Comparison of ENCODE assay signal across 15 cellular contexts in genomic region chr9:4327504-4328191, GRCh38. TPM values are rescaled to one million over a fixed set of nuclear protein-coding genes. Genes with fewer than 3 reads are reported as not detected.
DNase-seq lines count a peak whose midpoint lies in the region; ATAC-seq, FAIRE-seq and TF ChIP-seq lines count a peak whose summit lies in the region.
"Had no signal": no experiment of that assay in that cellular context is flagged by ENCODE, and none has a peak within 500 bp of the region (broad histone marks: within the 10 kb centered on the region; RNA-seq: fewer than 3 reads in every experiment).

No MANE protein-coding gene starts in this region.

- no peaks in the 10 kb centered on the region for H3K27me3 Mint-ChIP-seq in CD8-positive, alpha-beta T cell (ENCODE audit: low read depth)

- no peaks in the 10 kb centered on the region for H4K20me1 ChIP-seq in endothelial cell of umbilical vein (replicated peaks; ENCODE audit: control insufficient read depth, extremely low read depth, insufficient read depth, low read length)

- dilution Hi-C loops in endothelial cell of umbilical vein (cut with MboI; ENCODE audit: extremely low pct_ligation_motif_present, low sequenced_read_pairs) = no loop called here

- POLR2A ChIA-PET in endothelial cell of umbilical vein (lab: Charles Lee) = no interaction called here
- POLR2A ChIA-PET in CD8-positive, alpha-beta T cell (lab: Charles Lee) = interaction anchor here (0.7 to 0.8 kb wide), 2 partner anchors 8 to 10 kb away, joined by 3 read pairs; no protein-coding TSS in a partner anchor

- DNase-seq in ELR (ENCODE audit: low read depth) (peak; percentile 67), NT2/D1 (ENCODE audit: low read depth, low spot score) (peak; percentile 20), endothelial cell of umbilical vein (ENCODE audit: low read depth, low spot score) (peak; percentile 38), omental fat pad (ENCODE audit: low spot score) (no peak), 8988T (no peak), NCI-H526 treated with DMSO at 0.1 percent for 48 hours (lab: John Stamatoyannopoulos, UW) (no peak)
- DNase-seq in CD8-positive, alpha-beta T cell = no peak
- DNase-seq: Calu3, NCI-H1436 treated with DMSO at 0.1 percent for 48 hours had no signal

- H2AFZ ChIP-seq in endothelial cell of umbilical vein (ENCODE audit: low read depth, low read length) = no peak overlapping the region

- no peaks in the 10 kb centered on the region for H3K4me1 ChIP-seq in NT2/D1 (ENCODE audit: insufficient read depth, insufficient read length)
- H3K4me1 ChIP-seq in endothelial cell of umbilical vein (ENCODE audit: control insufficient read depth, extremely low read depth, insufficient read depth, low read length) = peaks cover 13% of the 10 kb centered on the region
- H3K4me1 ChIP-seq in CD8-positive, alpha-beta T cell (ENCODE audit: insufficient read depth, low read length) = peaks cover 44% of the 10 kb centered on the region

- H3K27ac ChIP-seq in endothelial cell of umbilical vein (ENCODE audit: insufficient read depth, low read depth, low read length) = no peak overlapping the region
- no peak overlapping the region for H3K27ac ChIP-seq in CD8-positive, alpha-beta T cell (ENCODE audit: low read depth, low read length)
- H3K27ac ChIP-seq: coronary artery, tibial nerve had no signal

- intact Hi-C loops in endothelial cell of umbilical vein (cut with micrococcal nuclease) = no loop called here
- intact Hi-C loops in CD8-positive, alpha-beta T cell (cut with DNase I, micrococcal nuclease) = no loop called here

- H3K27me3 ChIP-seq in NT2/D1 (ENCODE audit: insufficient read depth, insufficient read length) (no peaks in the 10 kb centered on the region), endothelial cell of umbilical vein (ENCODE audit: control insufficient read depth in 2 of 2, insufficient read depth in 2 of 2, low read length in 2 of 2) (no peaks in the 10 kb centered on the region)
- H3K27me3 ChIP-seq in CD8-positive, alpha-beta T cell (ENCODE audit: insufficient read depth, low read length) = no peaks in the 10 kb centered on the region
- H3K27me3 ChIP-seq: tibial nerve had no signal

- peak; percentile 16 for ATAC-seq in omental fat pad (ENCODE audit: low FRiP score)
- ATAC-seq in GM18511 (IDR thresholded peaks at IDR 0.05; ENCODE audit: unreplicated experiment) = no peak
- no peak for ATAC-seq in CD8-positive, alpha-beta T cell

- no TSS peak for BruUV-seq in endothelial cell of umbilical vein (replicated peaks; lab: Mats Ljungman, UMichigan)

- TF ChIP-seq CTCF in endothelial cell of umbilical vein (IDR thresholded peaks at IDR 0.05; ENCODE audit: extremely low read depth in 1 of 2, insufficient read depth in 1 of 2, low read depth in 1 of 2, low read length in 2 of 2) (no peak), omental fat pad (IDR thresholded peaks at IDR 0.05) (no peak)
- TF ChIP-seq CTCF in CD8-positive, alpha-beta T cell (IDR thresholded peaks at IDR 0.05) = no peak

- no peaks in the 10 kb centered on the region for H3K79me2 ChIP-seq in endothelial cell of umbilical vein (ENCODE audit: control insufficient read depth, insufficient read depth, low read length)

- H3K9me3 ChIP-seq in NT2/D1 (ENCODE audit: insufficient read depth, low read length) (no peaks in the 10 kb centered on the region), endothelial cell of umbilical vein (replicated peaks; ENCODE audit: control insufficient read depth, insufficient read depth, low read length) (no peaks in the 10 kb centered on the region)
- H3K9me3 ChIP-seq in CD8-positive, alpha-beta T cell (ENCODE audit: low read length) = no peaks in the 10 kb centered on the region
- H3K9me3 ChIP-seq: tibial nerve had no signal

- H3K4me1 Mint-ChIP-seq in CD8-positive, alpha-beta T cell (ENCODE audit: low read depth) = peaks cover 40% of the 10 kb centered on the region

- H3K9me3 Mint-ChIP-seq in CD8-positive, alpha-beta T cell = no peaks in the 10 kb centered on the region
- H3K9me3 Mint-ChIP-seq: activated T-helper 2 cell treated with anti-CD3 and anti-CD28 coated beads, Interferon-gamma antibody, Interleukin-2, Interleukin-4, amounts not matched to agents 10 μg/mL and 5 μg/mL and 100 μg/mL, durations not matched to agents 14 hours and 24 hours and 36 hours had no signal

- H3K9me1 ChIP-seq in endothelial cell of umbilical vein (replicated peaks; ENCODE audit: control insufficient read depth, extremely low read depth, insufficient read depth, low read length) = no peaks in the 10 kb centered on the region

- H3K9ac ChIP-seq in NT2/D1 (ENCODE audit: insufficient read length, low read depth) = no peak overlapping the region
- H3K9ac ChIP-seq in endothelial cell of umbilical vein (replicated peaks; ENCODE audit: extremely low read depth, insufficient read depth, low read length) = no peak overlapping the region

- H3K36me3 ChIP-seq in NT2/D1 (ENCODE audit: insufficient read depth, insufficient read length, low read length) (no peaks in the 10 kb centered on the region), endothelial cell of umbilical vein (ENCODE audit: control insufficient read depth in 2 of 2, extremely low read depth in 1 of 2, insufficient read depth in 2 of 2, low read length in 2 of 2) (no peaks in the 10 kb centered on the region)
- no peaks in the 10 kb centered on the region for H3K36me3 ChIP-seq in CD8-positive, alpha-beta T cell (ENCODE audit: insufficient read depth, low read length)
- H3K36me3 ChIP-seq: tibial nerve had no signal

- no peak overlapping the region for H3K4me3 Mint-ChIP-seq in CD8-positive, alpha-beta T cell

- no peak overlapping the region for H3K27ac Mint-ChIP-seq in CD8-positive, alpha-beta T cell
- H3K27ac Mint-ChIP-seq: activated T-helper 2 cell treated with anti-CD3 and anti-CD28 coated beads, Interferon-gamma antibody, Interleukin-2, Interleukin-4, amounts not matched to agents 10 μg/mL and 5 μg/mL and 100 μg/mL, durations not matched to agents 14 hours and 24 hours and 36 hours had no signal

- no peak overlapping the region for H3K4me3 ChIP-seq in NT2/D1 (ENCODE audit: insufficient read length, low read depth)
- no peak overlapping the region for H3K4me3 ChIP-seq in endothelial cell of umbilical vein (replicated peaks in 1 of 3; ENCODE audit: insufficient read depth in 1 of 3, low read depth in 1 of 3, low read length in 3 of 3)
- H3K4me3 ChIP-seq in CD8-positive, alpha-beta T cell (ENCODE audit: low read depth, low read length) = no peak overlapping the region
- H3K4me3 ChIP-seq: coronary artery, lung, tibial nerve had no signal

- TF ChIP-seq POLR2A in endothelial cell of umbilical vein (IDR thresholded peaks at IDR 0.05; ENCODE audit: low read depth, low read length) = no peak

- FAIRE-seq in endothelial cell of umbilical vein (lab: Jason Lieb, UNC) = no peak
- FAIRE-seq: RCC 7860 had no signal

- CTCF ChIA-PET in endothelial cell of umbilical vein (lab: Charles Lee) = interaction anchor here (1.0 to 2.8 kb wide), 6 partner anchors 10 to 48 kb away, joined by 3 to 28 read pairs (median 5); no protein-coding TSS in a partner anchor
- CTCF ChIA-PET in CD8-positive, alpha-beta T cell (lab: Charles Lee) = interaction anchor here (1.0 to 5.0 kb wide), 7 partner anchors 9 to 413 kb away, joined by 3 to 31 read pairs (median 4); no protein-coding TSS in a partner anchor

- no peak overlapping the region for H3K4me2 ChIP-seq in endothelial cell of umbilical vein (ENCODE audit: insufficient read depth, low read length)

- H3K36me3 Mint-ChIP-seq in CD8-positive, alpha-beta T cell = no peaks in the 10 kb centered on the region

TF ChIP-seq in endothelial cell of umbilical vein, 7 proteins besides CTCF, POLR2A, EP300 and RAD21:
- no peak for TF ChIP-seq GATA2 (IDR thresholded peaks at IDR 0.05; ENCODE audit: insufficient read depth, insufficient read length, low read depth, low read length)
- no peak for TF ChIP-seq MAX (IDR thresholded peaks at IDR 0.05; ENCODE audit: insufficient read depth, insufficient read length)
TF ChIP-seq in endothelial cell of umbilical vein: peak in this region for 0.

RNA-seq across cellular contexts. Expression of gene GLIS3, which starts 27.8 kb away (rescaled TPM):
- total RNA-seq in endothelial cell of umbilical vein = 7.6 and 8.4 TPM in 2 replicates
- polyA plus RNA-seq in endothelial cell of umbilical vein = 1.8 and 2.1 TPM in 2 replicates
- 1.6 and 1.8 TPM in 2 replicates for polyA plus RNA-seq in endothelial cell of umbilical vein (2011; cell fraction: cytosol; rRNA removed)
- polyA plus RNA-seq in endothelial cell of umbilical vein (2011; cell fraction: nucleus; rRNA removed) = 10.0 and 14.9 TPM in 2 replicates
- 1.8 and 2.3 TPM in 2 replicates for polyA plus RNA-seq in endothelial cell of umbilical vein (2012)
- polyA minus RNA-seq in endothelial cell of umbilical vein = 30.4 and 49.0 TPM in 2 replicates
- 4.6 TPM for polyA minus RNA-seq in endothelial cell of umbilical vein (2011; cell fraction: cytosol; rRNA and poly(A)+ RNA removed)
- 84.3 and 103 TPM in 2 replicates for polyA minus RNA-seq in endothelial cell of umbilical vein (2011; cell fraction: nucleus; rRNA and poly(A)+ RNA removed)
- total RNA-seq in omental fat pad = 10 to 100 TPM; 26.9 to 90.8 (median 44.9) TPM
- 1 to 10 TPM; 3.3 to 5.6 TPM for total RNA-seq in CD8-positive, alpha-beta T cell

Comparison
In these comparisons a context has a peak if more than half of its experiments do, and no peak if none do; other contexts are left out.
1. DNase-seq: peak in ELR (single experiment), NT2/D1 (single experiment) and endothelial cell of umbilical vein (single experiment); none in omental fat pad (single experiment), 8988T (single experiment), NCI-H526 treated with DMSO at 0.1 percent for 48 hours (single experiment) and CD8-positive, alpha-beta T cell (0 of 7).